In the genomic region with DNA sequence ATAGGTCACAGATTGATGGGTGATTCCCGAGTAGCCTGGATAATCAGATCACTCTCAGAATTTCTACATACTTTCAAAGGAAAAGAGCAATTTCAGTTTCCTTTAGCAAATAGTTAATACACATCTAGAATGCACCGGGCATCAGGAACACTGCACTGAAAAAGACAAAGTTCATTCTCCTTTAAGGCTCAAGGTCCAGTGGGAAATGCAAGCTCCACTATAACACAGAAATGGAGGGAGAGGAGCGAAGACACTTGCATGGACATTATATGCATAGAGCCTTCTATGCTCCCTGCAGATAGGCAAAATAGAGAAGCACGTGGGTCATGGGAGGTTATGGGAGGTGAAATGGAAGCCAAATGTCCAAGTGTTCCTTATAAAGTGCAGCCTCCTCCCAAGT, we compare ENCODE assay signal across 11 cellular contexts. TPM values are rescaled to one million over a fixed set of nuclear protein-coding genes. Genes with fewer than 3 reads are reported as not detected.
"Had no signal": no experiment of that assay in that cellular context is flagged by ENCODE, and none has a peak within 500 bp of the region (broad histone marks: within the 10 kb centered on the region; RNA-seq: fewer than 3 reads in every experiment).

No MANE protein-coding gene starts in this region.

- ATAC-seq: HCT116, K562 had no signal

- H2AFZ ChIP-seq: GM23248 had no signal

- H3K4me3 Mint-ChIP-seq: HFFc6 had no signal

- DNase-seq: GM23248, GOT3, H7, HFFc6, IMR-90 had no signal

- H3K4me3 ChIP-seq: GM23248, HAP-1, K562 had no signal

- H3K27ac ChIP-seq: GM23248, HL-60 had no signal

- H3K9me3 ChIP-seq: HAP-1 had no signal

- H3K27ac Mint-ChIP-seq: HFFc6 had no signal

- H3K9me3 Mint-ChIP-seq: HFFc6 had no signal

- H3K9ac ChIP-seq: GM23248 had no signal

- H3K36me3 ChIP-seq: HAP-1 had no signal

- H3K4me1 ChIP-seq: HAP-1 had no signal

RNA-seq across cellular contexts. Expression of gene SLC9A4, which starts 49.1 kb away (rescaled TPM):
- total RNA-seq: GM23248, H4, H7, HT1080, IMR-90 had no signal
- polyA plus RNA-seq: GM23248, IMR-90 had no signal
